ENCODE assay signal across 18 cellular contexts in genomic region chr4:118734491-118735205, GRCh38.
"Had no signal": no experiment of that assay in that cellular context is flagged by ENCODE, and none has a peak within 500 bp of the region (broad histone marks: within the 10 kb centered on the region; RNA-seq: fewer than 3 reads in every experiment).

No MANE protein-coding gene starts in this region.

- DNase-seq: activated CD4-positive, alpha-beta T cell treated with anti-CD3 and anti-CD28 coated beads, Interleukin-2, amount 10 ng/mL, durations not matched to agents 7 days and 5 days; activated CD4-positive, CD25-positive, alpha-beta regulatory T cell; activated CD8-positive, alpha-beta memory T cell treated with anti-CD3 and anti-CD28 coated beads, Interleukin-2, amount 50 U/mL, for 48 hours; activated naive CD4-positive, alpha-beta T cell treated with anti-CD3 and anti-CD28 coated beads, Interleukin-2, amount 10 ng/mL, durations not matched to agents 7 days and 5 days; body of pancreas; cortex of kidney; effector CD4-positive, alpha-beta T cell; hippocampal formation; mesendoderm; retina; stimulated activated CD4-positive, alpha-beta T cell treated with anti-CD3 and anti-CD28 coated beads, Interleukin-15, amount 100 ng/mL, for 24 hours; stimulated activated CD4-positive, alpha-beta T cell treated with anti-CD3 and anti-CD28 coated beads, Interleukin-4, amount 100 ng/mL, for 1 hour; stimulated activated naive B cell treated with anti-CD40 and anti-IgM and Interleukin-4, amounts not matched to agents 10 μg/mL and 1 μg/mL and 100 μg/mL, for 72 hours; SW 1271; transverse colon had no signal

- H3K4me3 Mint-ChIP-seq: activated CD4-positive, alpha-beta T cell treated with anti-CD3 and anti-CD28 coated beads, Interleukin-2, amount 10 ng/mL, durations not matched to agents 7 days and 5 days; activated naive CD4-positive, alpha-beta T cell treated with anti-CD3 and anti-CD28 coated beads, Interleukin-2, amount 10 ng/mL, durations not matched to agents 7 days and 5 days; central memory CD8-positive, alpha-beta T cell; stimulated activated naive B cell treated with anti-CD40 and anti-IgM and Interleukin-4, amounts not matched to agents 10 μg/mL and 1 μg/mL and 100 μg/mL, for 72 hours; T-helper 2 cell treated with Interferon-gamma antibody and Interleukin-4, amounts not matched to agents 5 μg/mL and 100 μg/mL, for 36 hours had no signal

- H3K27ac Mint-ChIP-seq: activated CD4-positive, alpha-beta T cell treated with anti-CD3 and anti-CD28 coated beads, Interleukin-2, amount 10 ng/mL, durations not matched to agents 7 days and 5 days; activated naive CD4-positive, alpha-beta T cell treated with anti-CD3 and anti-CD28 coated beads, Interleukin-2, amount 10 ng/mL, durations not matched to agents 7 days and 5 days; stimulated activated naive B cell treated with anti-CD40 and anti-IgM and Interleukin-4, amounts not matched to agents 10 μg/mL and 1 μg/mL and 100 μg/mL, for 72 hours; T-helper 2 cell treated with Interferon-gamma antibody and Interleukin-4, amounts not matched to agents 5 μg/mL and 100 μg/mL, for 36 hours had no signal

- H3K27ac ChIP-seq: body of pancreas, transverse colon, vagina had no signal

- H3K27me3 Mint-ChIP-seq: activated CD4-positive, alpha-beta T cell treated with anti-CD3 and anti-CD28 coated beads, Interleukin-2, amount 10 ng/mL, durations not matched to agents 7 days and 5 days; activated naive CD4-positive, alpha-beta T cell treated with anti-CD3 and anti-CD28 coated beads, Interleukin-2, amount 10 ng/mL, durations not matched to agents 7 days and 5 days; central memory CD8-positive, alpha-beta T cell; stimulated activated naive B cell treated with anti-CD40 and anti-IgM and Interleukin-4, amounts not matched to agents 10 μg/mL and 1 μg/mL and 100 μg/mL, for 72 hours had no signal

- ATAC-seq: body of pancreas; stimulated activated naive B cell treated with anti-CD40 and anti-IgM and Interleukin-4, amounts not matched to agents 10 μg/mL and 1 μg/mL and 100 μg/mL, for 72 hours had no signal

- H3K9me3 Mint-ChIP-seq: activated CD4-positive, alpha-beta T cell treated with anti-CD3 and anti-CD28 coated beads, Interleukin-2, amount 10 ng/mL, durations not matched to agents 7 days and 5 days; activated naive CD4-positive, alpha-beta T cell treated with anti-CD3 and anti-CD28 coated beads, Interleukin-2, amount 10 ng/mL, durations not matched to agents 7 days and 5 days; central memory CD8-positive, alpha-beta T cell; stimulated activated naive B cell treated with anti-CD40 and anti-IgM and Interleukin-4, amounts not matched to agents 10 μg/mL and 1 μg/mL and 100 μg/mL, for 72 hours; T-helper 2 cell treated with Interferon-gamma antibody and Interleukin-4, amounts not matched to agents 5 μg/mL and 100 μg/mL, for 36 hours had no signal

- H3K4me1 Mint-ChIP-seq: central memory CD8-positive, alpha-beta T cell; stimulated activated naive B cell treated with anti-CD40 and anti-IgM and Interleukin-4, amounts not matched to agents 10 μg/mL and 1 μg/mL and 100 μg/mL, for 72 hours had no signal
